Comparison of ENCODE assay signal across 8 cellular contexts in the genomic region with DNA sequence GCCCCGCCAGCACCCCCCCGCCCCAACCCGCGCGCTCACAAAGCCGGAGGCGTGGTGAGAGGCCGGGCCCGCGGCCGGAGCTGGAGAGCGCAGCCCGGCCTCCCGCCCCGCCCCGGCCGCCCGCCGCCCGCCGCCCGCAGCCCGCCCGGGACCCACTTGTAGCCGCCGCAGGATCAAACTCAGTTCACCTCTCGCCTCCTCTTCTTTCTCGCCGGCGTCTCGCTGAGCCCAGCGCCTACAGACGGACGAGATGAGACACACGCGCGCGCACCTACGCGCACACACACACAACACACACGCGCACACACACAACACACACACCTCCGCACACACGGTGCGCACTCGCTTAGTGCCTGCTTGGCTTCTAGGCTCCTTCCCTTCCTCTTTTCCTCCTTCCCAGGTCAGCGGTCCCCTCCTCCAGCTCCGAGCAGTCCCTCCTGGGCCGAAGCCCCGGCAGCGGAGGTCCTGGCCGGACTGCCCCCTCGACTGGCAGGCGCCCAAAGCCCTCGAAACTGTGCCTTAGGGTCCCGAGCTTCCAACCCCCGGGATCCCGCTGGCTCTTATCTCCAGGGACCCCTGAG. TPM values are rescaled to one million over a fixed set of nuclear protein-coding genes. Genes with fewer than 3 reads are reported as not detected.
DNase-seq lines count a peak whose midpoint lies in the region; ATAC-seq and TF ChIP-seq lines count a peak whose summit lies in the region.

No MANE protein-coding gene starts in this region.

- intact Hi-C loops in Caco-2 (cut with micrococcal nuclease; ENCODE audit: unreplicated experiment): no loop called here

- no peak for TF ChIP-seq CTCF in Caco-2 (IDR thresholded peaks at IDR 0.05; ENCODE audit: insufficient read depth in 1 of 2, low read depth in 1 of 2, low read length in 1 of 2, severe bottlenecking in 1 of 2, unreplicated experiment in 1 of 2)

- H3K4me3 Mint-ChIP-seq in Caco-2 (ENCODE audit: unreplicated experiment): peak overlapping the region; percentile 65
- peak overlapping the region; percentile 66 for H3K4me3 Mint-ChIP-seq in activated naive CD8-positive, alpha-beta T cell treated with anti-CD3 and anti-CD28 coated beads, Interleukin-2, amount 10 ng/mL, durations not matched to agents 7 days and 5 days

- DNase-seq in Caco-2: peak; percentile 38 to 40
- DNase-seq in LoVo (ENCODE audit: low spot score): peak; percentile 46
- DNase-seq in activated naive CD8-positive, alpha-beta T cell treated with anti-CD3 and anti-CD28 coated beads, Interleukin-2, amount 10 ng/mL, durations not matched to agents 7 days and 5 days: peak; percentile 43
- DNase-seq in hepatic stellate cell (ENCODE audit: low spot score): peak; percentile 68
- peak; percentile 70 for DNase-seq in retina
- no peak for DNase-seq in amniotic stem cell (lab: John Stamatoyannopoulos, UW)

- POLR2A ChIA-PET in Caco-2 (lab: Charles Lee): interaction anchor here (0.7 kb wide), 1 partner anchor 64 kb away, joined by 7 read pairs; no protein-coding TSS in a partner anchor
- POLR2A ChIA-PET in activated naive CD8-positive, alpha-beta T cell treated with anti-CD3 and anti-CD28 coated beads, Interleukin-2, amount 10 ng/mL, durations not matched to agents 7 days and 5 days (lab: Charles Lee): no interaction called here

- H3K36me3 ChIP-seq in Caco-2 (ENCODE audit: control insufficient read depth, insufficient read depth, low read length): no peaks in the 10 kb centered on the region

- CTCF ChIA-PET in Caco-2 (lab: Charles Lee): interaction anchor here (1.8 to 5.0 kb wide), 2 partner anchors 225 to 228 kb away, joined by 3 to 82 read pairs; no protein-coding TSS in a partner anchor

- H3K27ac Mint-ChIP-seq in Caco-2 (ENCODE audit: unreplicated experiment): no peak overlapping the region
- no peak overlapping the region for H3K27ac Mint-ChIP-seq in activated naive CD8-positive, alpha-beta T cell treated with anti-CD3 and anti-CD28 coated beads, Interleukin-2, amount 10 ng/mL, durations not matched to agents 7 days and 5 days

- H3K27me3 Mint-ChIP-seq in Caco-2 (ENCODE audit: insufficient read depth, unreplicated experiment): peaks cover 28% of the 10 kb centered on the region
- peaks cover 62% of the 10 kb centered on the region for H3K27me3 Mint-ChIP-seq in activated naive CD8-positive, alpha-beta T cell treated with anti-CD3 and anti-CD28 coated beads, Interleukin-2, amount 10 ng/mL, durations not matched to agents 7 days and 5 days

- no peaks in the 10 kb centered on the region for H3K9me3 Mint-ChIP-seq in Caco-2 (ENCODE audit: unreplicated experiment)
- H3K9me3 Mint-ChIP-seq in activated naive CD8-positive, alpha-beta T cell treated with anti-CD3 and anti-CD28 coated beads, Interleukin-2, amount 10 ng/mL, durations not matched to agents 7 days and 5 days: peaks cover 1% of the 10 kb centered on the region

- H3K4me1 Mint-ChIP-seq in Caco-2 (ENCODE audit: low read depth, unreplicated experiment): peaks cover 8% of the 10 kb centered on the region
- H3K4me1 Mint-ChIP-seq in activated naive CD8-positive, alpha-beta T cell treated with anti-CD3 and anti-CD28 coated beads, Interleukin-2, amount 10 ng/mL, durations not matched to agents 7 days and 5 days: peaks cover 28% of the 10 kb centered on the region

- H3K4me3 ChIP-seq in Caco-2 (ENCODE audit: low read depth, low read length): peak overlapping the region; percentile 45

- H3K4me1 ChIP-seq in Caco-2: peaks cover 44% of the 10 kb centered on the region

- peaks cover 6% of the 10 kb centered on the region for H3K9me3 ChIP-seq in Caco-2

- ATAC-seq in activated naive CD8-positive, alpha-beta T cell treated with anti-CD3 and anti-CD28 coated beads, Interleukin-2, amount 10 ng/mL, durations not matched to agents 7 days and 5 days (ENCODE audit: low read depth): peak; percentile 21
- ATAC-seq in HG02571 (IDR thresholded peaks at IDR 0.05; ENCODE audit: unreplicated experiment): no peak
- ATAC-seq in GM19455 (IDR thresholded peaks at IDR 0.05; ENCODE audit: unreplicated experiment): no peak

- H3K27me3 ChIP-seq in Caco-2 (replicated peaks; ENCODE audit: control insufficient read depth, insufficient read depth, low read length): peaks cover 16% of the 10 kb centered on the region

- no TSS peak for BruUV-seq in Caco-2 (replicated peaks; lab: Mats Ljungman, UMichigan)

- no peaks in the 10 kb centered on the region for H3K36me3 Mint-ChIP-seq in Caco-2 (ENCODE audit: insufficient read depth, unreplicated experiment)
- peaks cover 6% of the 10 kb centered on the region for H3K36me3 Mint-ChIP-seq in activated naive CD8-positive, alpha-beta T cell treated with anti-CD3 and anti-CD28 coated beads, Interleukin-2, amount 10 ng/mL, durations not matched to agents 7 days and 5 days

RNA-seq across cellular contexts. Expression of a gene that starts 1.4 kb away (rescaled TPM):
- total RNA-seq in Caco-2 (2022): 1.7 and 2.8 TPM in 2 replicates
- not detected for total RNA-seq in activated naive CD8-positive, alpha-beta T cell treated with anti-CD3 and anti-CD28 coated beads, Interleukin-2, amount 10 ng/mL, durations not matched to agents 7 days and 5 days
